ENCODE assay signal across 24 cellular contexts in the genomic region with DNA sequence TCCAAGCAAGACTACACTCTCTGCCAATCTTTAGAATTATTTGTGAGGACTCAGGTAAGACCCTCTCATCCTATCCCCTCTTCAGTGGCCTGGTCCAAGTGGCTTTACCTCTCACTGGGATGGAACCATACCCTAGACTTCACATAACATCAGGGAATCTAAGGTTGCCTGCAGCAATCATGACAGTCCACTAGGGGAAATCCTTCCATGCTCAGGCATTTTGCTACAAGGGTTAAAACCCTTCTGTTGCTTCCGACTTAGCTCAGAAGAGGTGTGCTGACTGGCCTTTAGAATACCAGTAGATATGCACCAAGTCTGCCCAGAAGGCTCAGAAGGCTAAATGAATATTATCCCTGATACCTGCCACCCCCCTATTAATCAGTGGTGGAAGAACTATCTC. TPM values are rescaled to one million over a fixed set of nuclear protein-coding genes. Genes with fewer than 3 reads are reported as not detected.
A peak's percentile ranks its signal among the peaks of the same experiment; 100 is the strongest.
DNase-seq lines count a peak whose midpoint lies in the region; ATAC-seq and TF ChIP-seq lines count a peak whose summit lies in the region.
"Had no signal": no experiment of that assay in that cellular context is flagged by ENCODE, and none has a peak within 500 bp of the region (broad histone marks: within the 10 kb centered on the region; RNA-seq: fewer than 3 reads in every experiment).

No MANE protein-coding gene starts in this region.

- ATAC-seq in GM19035 (IDR thresholded peaks at IDR 0.05; ENCODE audit: unreplicated experiment) = no peak
- ATAC-seq: naive thymus-derived CD4-positive, alpha-beta T cell; stimulated activated memory B cell treated with anti-CD40 and anti-IgM and Interleukin-4, amounts not matched to agents 10 μg/mL and 1 μg/mL and 100 μg/mL, for 72 hours; T-helper 17 cell had no signal

- no peak overlapping the region for H2BK5ac ChIP-seq in trophoblast cell (ENCODE audit: low read depth, low read length, poor library complexity)

- no peaks in the 10 kb centered on the region for H3K9me3 ChIP-seq in osteoblast (ENCODE audit: low read depth, low read length)
- no peaks in the 10 kb centered on the region for H3K9me3 ChIP-seq in suprapubic skin
- H3K9me3 ChIP-seq in trophoblast cell (ENCODE audit: insufficient read depth, low read depth, low read length) = no peaks in the 10 kb centered on the region

- no peak overlapping the region for H4K91ac ChIP-seq in trophoblast cell (ENCODE audit: low read depth, low read length)

- no peak overlapping the region for H2BK120ac ChIP-seq in trophoblast cell (ENCODE audit: insufficient read depth, low read length, poor library complexity)

- H3K27me3 ChIP-seq in osteoblast (ENCODE audit: insufficient read depth, low read length) (no peaks in the 10 kb centered on the region), suprapubic skin (no peaks in the 10 kb centered on the region), trophoblast cell (ENCODE audit: insufficient read depth, low read length) (no peaks in the 10 kb centered on the region)
- H3K27me3 ChIP-seq: cardiac muscle cell, esophagus muscularis mucosa had no signal

- DNase-seq in DMS53 (lab: John Stamatoyannopoulos, UW) (peak; percentile 6), DMS53 treated with DMSO at 0.1 percent for 48 hours (lab: John Stamatoyannopoulos, UW; ENCODE audit: unreplicated experiment) (no peak), NCI-H82 treated with DMSO at 0.1 percent for 48 hours (lab: John Stamatoyannopoulos, UW; ENCODE audit: unreplicated experiment) (peak; percentile 87), endothelial cell (ENCODE audit: low spot score) (no peak), osteoblast (ENCODE audit: insufficient read length, low spot score, missing footprints) (no peak), suprapubic skin (ENCODE audit: low spot score in 2 of 2) (no peak), trophoblast cell (no peak)
- DNase-seq: DMS79 treated with DMSO at 0.1 percent for 48 hours; dorsolateral prefrontal cortex; islet precursor cell; naive thymus-derived CD4-positive, alpha-beta T cell; NCI-H1694; NCI-H226; SHP77; T-helper 17 cell; tibial artery had no signal

- no peak overlapping the region for H2AK5ac ChIP-seq in trophoblast cell (ENCODE audit: low read length)

- H2BK12ac ChIP-seq in trophoblast cell (ENCODE audit: low read length) = no peak overlapping the region

- H3K27ac ChIP-seq in osteoblast (ENCODE audit: low read depth, low read length) (no peak overlapping the region), suprapubic skin (no peak overlapping the region), trophoblast cell (ENCODE audit: low read depth, low read length) (no peak overlapping the region)
- H3K27ac ChIP-seq: cardiac muscle cell, dorsolateral prefrontal cortex, esophagus muscularis mucosa, tibial artery had no signal

- H4K12ac ChIP-seq in trophoblast cell (ENCODE audit: low read depth, low read length) = no peak overlapping the region

- no peaks in the 10 kb centered on the region for H3K27me3 Mint-ChIP-seq in endothelial cell (ENCODE audit: unreplicated experiment)
- H3K27me3 Mint-ChIP-seq: stimulated activated memory B cell treated with anti-CD40 and anti-IgM and Interleukin-4, amounts not matched to agents 10 μg/mL and 1 μg/mL and 100 μg/mL, for 72 hours; T-helper 17 cell had no signal

- no peak overlapping the region for H3K4me3 Mint-ChIP-seq in endothelial cell (ENCODE audit: unreplicated experiment)
- H3K4me3 Mint-ChIP-seq: activated T-helper 1 cell treated with anti-CD3 and anti-CD28 coated beads, Interleukin-12 subunit alpha, Interleukin-12 subunit beta, Interleukin-2, Interleukin-4 antibody, amounts not matched to agents 30 ng/mL and 10 ng/mL and 1 ng/mL, durations not matched to agents 14 hours and 24 hours and 36 hours; naive thymus-derived CD4-positive, alpha-beta T cell; stimulated activated memory B cell treated with anti-CD40 and anti-IgM and Interleukin-4, amounts not matched to agents 10 μg/mL and 1 μg/mL and 100 μg/mL, for 72 hours; T-helper 17 cell had no signal

- H3K4me1 ChIP-seq in osteoblast (ENCODE audit: insufficient read depth, low read length) = no peaks in the 10 kb centered on the region
- H3K4me1 ChIP-seq in suprapubic skin = no peaks in the 10 kb centered on the region
- no peaks in the 10 kb centered on the region for H3K4me1 ChIP-seq in trophoblast cell (ENCODE audit: control insufficient read depth in 1 of 2, insufficient read depth in 2 of 2, low read length in 2 of 2)
- H3K4me1 ChIP-seq: esophagus muscularis mucosa, tibial artery had no signal

- peaks cover 10% of the 10 kb centered on the region for H3K4me1 Mint-ChIP-seq in endothelial cell (ENCODE audit: unreplicated experiment)
- H3K4me1 Mint-ChIP-seq: naive thymus-derived CD4-positive, alpha-beta T cell; stimulated activated memory B cell treated with anti-CD40 and anti-IgM and Interleukin-4, amounts not matched to agents 10 μg/mL and 1 μg/mL and 100 μg/mL, for 72 hours; T-helper 17 cell had no signal

- H3K4me3 ChIP-seq in osteoblast (ENCODE audit: insufficient read depth, low read length) (no peak overlapping the region), suprapubic skin (no peak overlapping the region), trophoblast cell (ENCODE audit: low read depth, low read length) (no peak overlapping the region)
- H3K4me3 ChIP-seq: cardiac muscle cell, dorsolateral prefrontal cortex, esophagus muscularis mucosa, tibial artery had no signal

- no peak for TF ChIP-seq POLR2A in suprapubic skin (IDR thresholded peaks at IDR 0.05)

- H2AFZ ChIP-seq in osteoblast (ENCODE audit: low read length) (no peak overlapping the region), trophoblast cell (ENCODE audit: insufficient read depth, low read length, poor library complexity) (no peak overlapping the region)

- H3K14ac ChIP-seq in trophoblast cell (ENCODE audit: low read length) = no peak overlapping the region

- TF ChIP-seq EP300 in suprapubic skin (IDR thresholded peaks at IDR 0.05) = no peak

- no peak overlapping the region for H3K9ac ChIP-seq in trophoblast cell (ENCODE audit: low read length)

- no peak overlapping the region for H4K8ac ChIP-seq in trophoblast cell (ENCODE audit: low read depth, low read length)

- 54% methylated on average over 1 of the region's 1 CpG for WGBS in suprapubic skin
- WGBS in trophoblast cell (ENCODE audit: extremely low coverage, insufficient coverage, insufficient read length) = no CpG with 5 or more reads among the region's 1 CpG

- H3K79me1 ChIP-seq in trophoblast cell (ENCODE audit: low read length) = no peaks in the 10 kb centered on the region

- no peaks in the 10 kb centered on the region for H3K36me3 ChIP-seq in osteoblast (ENCODE audit: insufficient read depth, low read length)
- H3K36me3 ChIP-seq in suprapubic skin = no peaks in the 10 kb centered on the region
- H3K36me3 ChIP-seq in trophoblast cell (ENCODE audit: control insufficient read depth in 1 of 2, insufficient read depth in 2 of 2, low read length in 2 of 2) = no peaks in the 10 kb centered on the region
- H3K36me3 ChIP-seq: cardiac muscle cell, esophagus muscularis mucosa, tibial artery had no signal

- H3K9me3 Mint-ChIP-seq in endothelial cell (ENCODE audit: unreplicated experiment) = no peaks in the 10 kb centered on the region
- H3K9me3 Mint-ChIP-seq: activated T-helper 1 cell treated with anti-CD3 and anti-CD28 coated beads, Interleukin-12 subunit alpha, Interleukin-12 subunit beta, Interleukin-2, Interleukin-4 antibody, amounts not matched to agents 30 ng/mL and 10 ng/mL and 1 ng/mL, durations not matched to agents 14 hours and 24 hours and 36 hours had no signal

- no peak overlapping the region for H3K27ac Mint-ChIP-seq in endothelial cell (ENCODE audit: unreplicated experiment)
- H3K27ac Mint-ChIP-seq: activated T-helper 1 cell treated with anti-CD3 and anti-CD28 coated beads, Interleukin-12 subunit alpha, Interleukin-12 subunit beta, Interleukin-2, Interleukin-4 antibody, amounts not matched to agents 30 ng/mL and 10 ng/mL and 1 ng/mL, durations not matched to agents 14 hours and 24 hours and 36 hours; naive thymus-derived CD4-positive, alpha-beta T cell; stimulated activated memory B cell treated with anti-CD40 and anti-IgM and Interleukin-4, amounts not matched to agents 10 μg/mL and 1 μg/mL and 100 μg/mL, for 72 hours; T-helper 17 cell had no signal

- H3K23ac ChIP-seq in trophoblast cell (ENCODE audit: low read length) = no peak overlapping the region

- H3K4me2 ChIP-seq in osteoblast (ENCODE audit: insufficient read depth, low read length) (no peak overlapping the region), trophoblast cell (ENCODE audit: low read length) (no peak overlapping the region)

- H3K79me2 ChIP-seq in osteoblast (ENCODE audit: insufficient read depth, low read length) (no peaks in the 10 kb centered on the region), trophoblast cell (ENCODE audit: control insufficient read depth, insufficient read depth, low read length, poor library complexity) (no peaks in the 10 kb centered on the region)

- peak; percentile 55 for TF ChIP-seq CTCF in endothelial cell (IDR thresholded peaks at IDR 0.05; ENCODE audit: unreplicated experiment)
- TF ChIP-seq CTCF in osteoblast (IDR thresholded peaks at IDR 0.05; ENCODE audit: extremely low read depth, low read depth, low read length) = peak; percentile 6
- TF ChIP-seq CTCF in suprapubic skin (IDR thresholded peaks at IDR 0.05) = no peak

- H3K36me3 Mint-ChIP-seq in endothelial cell (ENCODE audit: low read depth, unreplicated experiment) = no peaks in the 10 kb centered on the region
- H3K36me3 Mint-ChIP-seq: naive thymus-derived CD4-positive, alpha-beta T cell; stimulated activated memory B cell treated with anti-CD40 and anti-IgM and Interleukin-4, amounts not matched to agents 10 μg/mL and 1 μg/mL and 100 μg/mL, for 72 hours had no signal

- H3K18ac ChIP-seq in trophoblast cell (ENCODE audit: low read length) = no peak overlapping the region

- H4K20me1 ChIP-seq in osteoblast (ENCODE audit: insufficient read depth, low read length) = no peaks in the 10 kb centered on the region

- H3K4ac ChIP-seq in trophoblast cell (ENCODE audit: low read depth, low read length) = no peak overlapping the region

RNA-seq across cellular contexts. Expression of gene NPS, which starts 24.9 kb away (rescaled TPM):
- not detected for total RNA-seq in endothelial cell (ENCODE audit: unreplicated experiment)
- not detected in 2 replicates for total RNA-seq in osteoblast
- not detected for total RNA-seq in suprapubic skin
- not detected in 2 replicates for polyA plus RNA-seq in trophoblast cell (2013)
- total RNA-seq: A172; activated CD8-positive, alpha-beta memory T cell treated with anti-CD3 and anti-CD28 coated beads for 36 hours; activated T-helper 1 cell treated with anti-CD3 and anti-CD28 coated beads, Interleukin-12 subunit alpha, Interleukin-12 subunit beta, Interleukin-2, Interleukin-4 antibody, amounts not matched to agents 30 ng/mL and 10 ng/mL and 1 ng/mL, durations not matched to agents 14 hours and 24 hours and 36 hours; cardiac muscle cell; dorsolateral prefrontal cortex; esophagus muscularis mucosa; M059J; naive thymus-derived CD4-positive, alpha-beta T cell; T-helper 17 cell had no signal
- polyA plus RNA-seq: cardiac muscle cell; naive thymus-derived CD4-positive, alpha-beta T cell had no signal

Comparison
In these comparisons a context has a peak if more than half of its experiments do, and no peak if none do; other contexts are left out.
1. DNase-seq: peak in DMS53 (single experiment) and NCI-H82 treated with DMSO at 0.1 percent for 48 hours (single experiment); none in DMS53 treated with DMSO at 0.1 percent for 48 hours (single experiment), endothelial cell (single experiment), osteoblast (single experiment), suprapubic skin (0 of 2) and trophoblast cell (0 of 2).
2. CTCF ChIP-seq: peak in endothelial cell (single experiment) and osteoblast (single experiment); none in suprapubic skin (0 of 2).